13 cellular contexts compared by ENCODE assay signal in the genomic region with DNA sequence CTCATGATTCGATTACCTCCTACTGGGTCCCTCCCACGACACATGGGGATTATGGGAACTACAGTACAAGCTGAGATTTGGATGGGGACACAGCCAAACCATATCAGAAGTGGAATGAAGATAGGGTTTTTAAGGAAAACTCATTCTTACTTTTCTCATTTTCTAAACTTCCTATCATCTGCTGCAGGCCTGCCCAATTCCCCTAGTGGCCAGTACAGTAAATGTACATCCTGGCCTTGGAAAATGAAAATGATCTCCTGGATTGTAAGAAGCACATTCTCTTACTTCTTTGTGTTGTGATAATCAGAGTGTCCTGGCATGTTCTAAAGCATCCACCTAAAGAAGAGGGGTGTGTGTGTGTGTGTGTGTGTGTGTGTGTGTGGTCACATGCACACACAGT.
A peak's percentile ranks its signal among the peaks of the same experiment; 100 is the strongest.
DNase-seq lines count a peak whose midpoint lies in the region; ATAC-seq and TF ChIP-seq lines count a peak whose summit lies in the region.
"Had no signal": no experiment of that assay in that cellular context is flagged by ENCODE, and none has a peak within 500 bp of the region (broad histone marks: within the 10 kb centered on the region; RNA-seq: fewer than 3 reads in every experiment).

No MANE protein-coding gene starts in this region.

- no peak for TF ChIP-seq EP300 in suprapubic skin (IDR thresholded peaks at IDR 0.05)

- no peak overlapping the region for H3K27ac ChIP-seq in Panc1 (ENCODE audit: low read length)
- no peak overlapping the region for H3K27ac ChIP-seq in fibroblast of lung (ENCODE audit: insufficient read depth, low read length)
- H3K27ac ChIP-seq in thoracic aorta: no peak overlapping the region
- H3K27ac ChIP-seq in substantia nigra (ENCODE audit: low read depth, low read length, poor library complexity, severe bottlenecking): no peak overlapping the region
- no peak overlapping the region for H3K27ac ChIP-seq in suprapubic skin

- TF ChIP-seq CTCF in Panc1 (IDR thresholded peaks at IDR 0.05) (peak; percentile 42), fibroblast of lung (conservative IDR thresholded peaks at IDR 0.05 in 1 of 2, IDR thresholded peaks at IDR 0.05 in 1 of 2; ENCODE audit: low read depth in 1 of 2, low read length in 2 of 2) (peak; percentile 32 to 49), thoracic aorta (IDR thresholded peaks at IDR 0.05) (peak; percentile 18), suprapubic skin (IDR thresholded peaks at IDR 0.05) (no peak)

- H3K36me3 ChIP-seq in Panc1 (ENCODE audit: control insufficient read depth, insufficient read depth, low read length) (no peaks in the 10 kb centered on the region), fibroblast of lung (ENCODE audit: control insufficient read depth, insufficient read depth, low read length) (no peaks in the 10 kb centered on the region), thoracic aorta (no peaks in the 10 kb centered on the region), suprapubic skin (no peaks in the 10 kb centered on the region)

- H3K4me3 ChIP-seq in Panc1 (ENCODE audit: low read depth in 2 of 2, low read length in 2 of 2) (no peak overlapping the region), fibroblast of lung (replicated peaks in 1 of 4; ENCODE audit: control extremely low read depth in 1 of 4, insufficient read depth in 1 of 4, low read depth in 3 of 4, low read length in 4 of 4) (no peak overlapping the region), thoracic aorta (no peak overlapping the region), suprapubic skin (no peak overlapping the region)

- no peak overlapping the region for H3K9ac ChIP-seq in fibroblast of lung (ENCODE audit: insufficient read depth, low read length)

- POLR2A ChIA-PET in Panc1 (lab: Charles Lee): interaction anchor here (0.6 kb wide), 1 partner anchor 818 kb away, joined by 3 read pairs; no protein-coding TSS in a partner anchor

- CTCF ChIA-PET in Panc1 (lab: Charles Lee): no interaction called here

- H2AFZ ChIP-seq in fibroblast of lung (ENCODE audit: low read length): no peak overlapping the region

- BruUV-seq in Panc1 (replicated peaks; lab: Mats Ljungman, UMichigan): no TSS peak

- TF ChIP-seq POLR2A in suprapubic skin (IDR thresholded peaks at IDR 0.05): no peak

- DNase-seq in DMS 273 (lab: John Stamatoyannopoulos, UW; ENCODE audit: unreplicated experiment) (peak; percentile 3), DMS 273 treated with DMSO at 0.1 percent for 48 hours (lab: John Stamatoyannopoulos, UW) (no peak), Panc1 (ENCODE audit: low read depth, low spot score) (no peak), fibroblast of lung (ENCODE audit: low read depth in 2 of 2) (peak in 1 of 2 donors; percentile 6), thoracic aorta (ENCODE audit: low spot score) (no peak), substantia nigra (lab: John Stamatoyannopoulos, UW) (no peak), suprapubic skin (ENCODE audit: low spot score in 2 of 2) (no peak)
- no peak for DNase-seq in stimulated activated CD4-positive, alpha-beta T cell treated with anti-CD3 and anti-CD28 coated beads, Interleukin-4, amount 100 ng/mL, for 24 hours
- DNase-seq: 8988T; activated naive CD8-positive, alpha-beta T cell treated with anti-CD3 and anti-CD28 coated beads, Interleukin-2, amount 50 U/mL, for 24 hours; NCI-H1092 treated with DMSO at 0.1 percent for 48 hours; NCI-H69; T-helper 1 cell had no signal

- ATAC-seq in Panc1 (no peak), thoracic aorta (ENCODE audit: insufficient number of reproducible peaks, low FRiP score, low read depth) (no peak)
- ATAC-seq: activated naive CD8-positive, alpha-beta T cell treated with anti-CD3 and anti-CD28 coated beads, Interleukin-2, amount 50 U/mL, for 24 hours had no signal

- H3K4me2 ChIP-seq in fibroblast of lung (ENCODE audit: extremely low read depth, insufficient read depth, low read length): no peak overlapping the region

- no peaks in the 10 kb centered on the region for H3K27me3 ChIP-seq in Panc1 (ENCODE audit: control insufficient read depth, insufficient read depth, low read length)
- no peaks in the 10 kb centered on the region for H3K27me3 ChIP-seq in fibroblast of lung (ENCODE audit: control insufficient read depth, insufficient read depth, low read length)
- H3K27me3 ChIP-seq in thoracic aorta (replicated peaks; ENCODE audit: insufficient read depth): no peaks in the 10 kb centered on the region
- H3K27me3 ChIP-seq in suprapubic skin: no peaks in the 10 kb centered on the region

- H3K4me1 ChIP-seq in Panc1 (ENCODE audit: control insufficient read depth, insufficient read depth, low read length) (no peaks in the 10 kb centered on the region), fibroblast of lung (ENCODE audit: control insufficient read depth, extremely low read depth, insufficient read depth, low read length) (no peaks in the 10 kb centered on the region), thoracic aorta (ENCODE audit: control insufficient read depth in 1 of 2, low read depth in 2 of 2) (peaks cover 0 to 18% of the 10 kb centered on the region in 2 donors), suprapubic skin (no peaks in the 10 kb centered on the region)

- H3K79me2 ChIP-seq in fibroblast of lung (ENCODE audit: control insufficient read depth, insufficient read depth, low read length): no peaks in the 10 kb centered on the region

- H3K9me3 ChIP-seq in Panc1 (ENCODE audit: control insufficient read depth, insufficient read depth, low read depth, low read length) (no peaks in the 10 kb centered on the region), fibroblast of lung (ENCODE audit: control insufficient read depth, insufficient read depth, low read depth, low read length) (no peaks in the 10 kb centered on the region), thoracic aorta (no peaks in the 10 kb centered on the region), suprapubic skin (no peaks in the 10 kb centered on the region)

- in situ Hi-C loops in Panc1 (cut with HindIII; ENCODE audit: low pct_unique_long_range_greater_than_20kb, low sequenced_read_pairs): no loop called here

- 86% methylated on average over 2 of the region's 2 CpGs for WGBS in suprapubic skin

- intact Hi-C loops in Panc1 (cut with micrococcal nuclease; ENCODE audit: unreplicated experiment): no loop called here

- H4K20me1 ChIP-seq in fibroblast of lung (ENCODE audit: control insufficient read depth, extremely low read depth, insufficient read depth, low read length): no peaks in the 10 kb centered on the region

Comparison
In these comparisons a context has a peak if more than half of its experiments do, and no peak if none do; other contexts are left out.
1. CTCF ChIP-seq: peak in Panc1 (single experiment), fibroblast of lung (2 of 2) and thoracic aorta (single experiment); none in suprapubic skin (0 of 2).